ENCODE assay signal across 1 cellular context in the genomic region with DNA sequence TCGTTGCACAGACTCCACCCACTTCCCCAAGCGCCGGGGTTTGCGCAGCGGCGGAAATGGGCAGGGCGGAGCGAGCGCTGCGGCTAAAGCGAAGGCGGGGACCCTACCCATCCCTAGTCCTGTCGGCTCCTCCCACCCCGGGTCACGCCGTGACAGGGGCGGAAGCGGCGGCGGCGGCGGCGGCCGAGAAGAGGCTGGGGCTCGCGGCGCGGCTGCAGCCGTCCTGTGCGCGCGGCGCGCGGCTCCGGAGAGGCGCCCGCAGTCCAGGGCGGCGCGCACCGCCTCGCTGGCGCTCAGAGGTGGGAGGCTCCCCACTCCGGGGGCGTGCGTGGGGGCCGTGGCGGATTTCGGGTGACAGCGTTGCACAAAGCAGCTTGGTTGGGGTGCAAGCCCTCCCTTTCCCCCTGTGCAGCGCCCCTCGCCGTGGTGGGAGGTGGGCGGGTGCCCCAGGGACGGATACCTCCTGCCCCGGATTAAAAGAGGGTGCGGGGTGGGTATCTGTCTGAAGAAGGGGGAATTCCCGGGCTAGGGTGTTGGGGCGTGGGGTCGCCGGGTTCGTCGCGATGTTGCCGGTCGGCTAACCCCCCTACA.
TF ChIP-seq lines count a peak whose summit lies in the region.

A gene with protein sequence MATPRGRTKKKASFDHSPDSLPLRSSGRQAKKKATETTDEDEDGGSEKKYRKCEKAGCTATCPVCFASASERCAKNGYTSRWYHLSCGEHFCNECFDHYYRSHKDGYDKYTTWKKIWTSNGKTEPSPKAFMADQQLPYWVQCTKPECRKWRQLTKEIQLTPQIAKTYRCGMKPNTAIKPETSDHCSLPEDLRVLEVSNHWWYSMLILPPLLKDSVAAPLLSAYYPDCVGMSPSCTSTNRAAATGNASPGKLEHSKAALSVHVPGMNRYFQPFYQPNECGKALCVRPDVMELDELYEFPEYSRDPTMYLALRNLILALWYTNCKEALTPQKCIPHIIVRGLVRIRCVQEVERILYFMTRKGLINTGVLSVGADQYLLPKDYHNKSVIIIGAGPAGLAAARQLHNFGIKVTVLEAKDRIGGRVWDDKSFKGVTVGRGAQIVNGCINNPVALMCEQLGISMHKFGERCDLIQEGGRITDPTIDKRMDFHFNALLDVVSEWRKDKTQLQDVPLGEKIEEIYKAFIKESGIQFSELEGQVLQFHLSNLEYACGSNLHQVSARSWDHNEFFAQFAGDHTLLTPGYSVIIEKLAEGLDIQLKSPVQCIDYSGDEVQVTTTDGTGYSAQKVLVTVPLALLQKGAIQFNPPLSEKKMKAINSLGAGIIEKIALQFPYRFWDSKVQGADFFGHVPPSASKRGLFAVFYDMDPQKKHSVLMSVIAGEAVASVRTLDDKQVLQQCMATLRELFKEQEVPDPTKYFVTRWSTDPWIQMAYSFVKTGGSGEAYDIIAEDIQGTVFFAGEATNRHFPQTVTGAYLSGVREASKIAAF (plus strand): TSS at position 150 of the 591 bp plus-strand sequence. CDS start 4,474 bp downstream, outside the sequence.

TF ChIP-seq in K562, 482 proteins besides CTCF, POLR2A, EP300 and RAD21 (continued from another document and continues in another):
- TF ChIP-seq, protein P1, sequence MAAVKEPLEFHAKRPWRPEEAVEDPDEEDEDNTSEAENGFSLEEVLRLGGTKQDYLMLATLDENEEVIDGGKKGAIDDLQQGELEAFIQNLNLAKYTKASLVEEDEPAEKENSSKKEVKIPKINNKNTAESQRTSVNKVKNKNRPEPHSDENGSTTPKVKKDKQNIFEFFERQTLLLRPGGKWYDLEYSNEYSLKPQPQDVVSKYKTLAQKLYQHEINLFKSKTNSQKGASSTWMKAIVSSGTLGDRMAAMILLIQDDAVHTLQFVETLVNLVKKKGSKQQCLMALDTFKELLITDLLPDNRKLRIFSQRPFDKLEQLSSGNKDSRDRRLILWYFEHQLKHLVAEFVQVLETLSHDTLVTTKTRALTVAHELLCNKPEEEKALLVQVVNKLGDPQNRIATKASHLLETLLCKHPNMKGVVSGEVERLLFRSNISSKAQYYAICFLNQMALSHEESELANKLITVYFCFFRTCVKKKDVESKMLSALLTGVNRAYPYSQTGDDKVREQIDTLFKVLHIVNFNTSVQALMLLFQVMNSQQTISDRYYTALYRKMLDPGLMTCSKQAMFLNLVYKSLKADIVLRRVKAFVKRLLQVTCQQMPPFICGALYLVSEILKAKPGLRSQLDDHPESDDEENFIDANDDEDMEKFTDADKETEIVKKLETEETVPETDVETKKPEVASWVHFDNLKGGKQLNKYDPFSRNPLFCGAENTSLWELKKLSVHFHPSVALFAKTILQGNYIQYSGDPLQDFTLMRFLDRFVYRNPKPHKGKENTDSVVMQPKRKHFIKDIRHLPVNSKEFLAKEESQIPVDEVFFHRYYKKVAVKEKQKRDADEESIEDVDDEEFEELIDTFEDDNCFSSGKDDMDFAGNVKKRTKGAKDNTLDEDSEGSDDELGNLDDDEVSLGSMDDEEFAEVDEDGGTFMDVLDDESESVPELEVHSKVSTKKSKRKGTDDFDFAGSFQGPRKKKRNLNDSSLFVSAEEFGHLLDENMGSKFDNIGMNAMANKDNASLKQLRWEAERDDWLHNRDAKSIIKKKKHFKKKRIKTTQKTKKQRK (IDR thresholded peaks at IDR 0.05; ENCODE audit: borderline replicate concordance, low read depth, low read length) = no peak
- TF ChIP-seq, protein P2, sequence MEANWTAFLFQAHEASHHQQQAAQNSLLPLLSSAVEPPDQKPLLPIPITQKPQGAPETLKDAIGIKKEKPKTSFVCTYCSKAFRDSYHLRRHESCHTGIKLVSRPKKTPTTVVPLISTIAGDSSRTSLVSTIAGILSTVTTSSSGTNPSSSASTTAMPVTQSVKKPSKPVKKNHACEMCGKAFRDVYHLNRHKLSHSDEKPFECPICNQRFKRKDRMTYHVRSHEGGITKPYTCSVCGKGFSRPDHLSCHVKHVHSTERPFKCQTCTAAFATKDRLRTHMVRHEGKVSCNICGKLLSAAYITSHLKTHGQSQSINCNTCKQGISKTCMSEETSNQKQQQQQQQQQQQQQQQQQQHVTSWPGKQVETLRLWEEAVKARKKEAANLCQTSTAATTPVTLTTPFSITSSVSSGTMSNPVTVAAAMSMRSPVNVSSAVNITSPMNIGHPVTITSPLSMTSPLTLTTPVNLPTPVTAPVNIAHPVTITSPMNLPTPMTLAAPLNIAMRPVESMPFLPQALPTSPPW (CRISPR knock-in tag; IDR thresholded peaks at IDR 0.05) = peak; percentile 68
- TF ChIP-seq EZH2 (IDR thresholded peaks at IDR 0.05; ENCODE audit: borderline replicate concordance, low read depth, low read length) (no peak), ZNF175 (CRISPR knock-in tag; IDR thresholded peaks at IDR 0.05; ENCODE audit: low read depth) (peak; percentile 50; the same call in 1 of the 2 replicates), THRAP3 (IDR thresholded peaks at IDR 0.05; ENCODE audit: borderline replicate concordance) (no peak), ZNF589 (CRISPR knock-in tag; IDR thresholded peaks at IDR 0.05; ENCODE audit: low read depth) (no peak), KAT8 (IDR thresholded peaks at IDR 0.05; ENCODE audit: low read depth) (no peak), SNIP1 (IDR thresholded peaks at IDR 0.05; ENCODE audit: low read depth) (no peak), RCOR1 (IDR thresholded peaks at IDR 0.05; ENCODE audit: borderline replicate concordance in 1 of 2, low read depth in 2 of 2, low read length in 2 of 2) (peak in 1 of 2 experiments; percentile 69; a peak in 2 of 4 replicates), ZNF274 (IDR thresholded peaks at IDR 0.05; ENCODE audit: borderline replicate concordance, low read depth, low read length) (no peak), FOXA1 (IDR thresholded peaks at IDR 0.05; ENCODE audit: borderline replicate concordance) (no peak), ZBTB8A (IDR thresholded peaks at IDR 0.05; ENCODE audit: partially characterized antibody) (no peak), CBFB (CRISPR knock-in tag; IDR thresholded peaks at IDR 0.05) (no peak), SRF (CRISPR knock-in tag; IDR thresholded peaks at IDR 0.05) (peak in 1 of 2 experiments; percentile 88; a peak in 2 of 4 replicates), SRSF3 (IDR thresholded peaks at IDR 0.05; ENCODE audit: insufficient read depth, low read length) (no peak), ZNF766 (CRISPR knock-in tag; conservative IDR thresholded peaks at IDR 0.05) (0 out of 2 replicates have a peak, but pooled peaks have one; percentile 34), NFIX (CRISPR knock-in tag; IDR thresholded peaks at IDR 0.05; ENCODE audit: low read depth) (no peak), PURB (CRISPR knock-in tag; IDR thresholded peaks at IDR 0.05; ENCODE audit: low read depth) (no peak), MAFG (tag; conservative IDR thresholded peaks at IDR 0.05) (no peak), ETV1 (tag; conservative IDR thresholded peaks at IDR 0.05; ENCODE audit: low read depth) (peak; percentile 17; the same call in 1 of the 2 replicates), PHTF2 (CRISPR knock-in tag; IDR thresholded peaks at IDR 0.05) (no peak), POLR3A (IDR thresholded peaks at IDR 0.05; ENCODE audit: borderline replicate concordance, extremely low read depth, insufficient read depth, insufficient read length) (no peak), ZNF140 (CRISPR knock-in tag; IDR thresholded peaks at IDR 0.05) (no peak), SOX6 (IDR thresholded peaks at IDR 0.05) (no peak)
- TF ChIP-seq, protein P3, sequence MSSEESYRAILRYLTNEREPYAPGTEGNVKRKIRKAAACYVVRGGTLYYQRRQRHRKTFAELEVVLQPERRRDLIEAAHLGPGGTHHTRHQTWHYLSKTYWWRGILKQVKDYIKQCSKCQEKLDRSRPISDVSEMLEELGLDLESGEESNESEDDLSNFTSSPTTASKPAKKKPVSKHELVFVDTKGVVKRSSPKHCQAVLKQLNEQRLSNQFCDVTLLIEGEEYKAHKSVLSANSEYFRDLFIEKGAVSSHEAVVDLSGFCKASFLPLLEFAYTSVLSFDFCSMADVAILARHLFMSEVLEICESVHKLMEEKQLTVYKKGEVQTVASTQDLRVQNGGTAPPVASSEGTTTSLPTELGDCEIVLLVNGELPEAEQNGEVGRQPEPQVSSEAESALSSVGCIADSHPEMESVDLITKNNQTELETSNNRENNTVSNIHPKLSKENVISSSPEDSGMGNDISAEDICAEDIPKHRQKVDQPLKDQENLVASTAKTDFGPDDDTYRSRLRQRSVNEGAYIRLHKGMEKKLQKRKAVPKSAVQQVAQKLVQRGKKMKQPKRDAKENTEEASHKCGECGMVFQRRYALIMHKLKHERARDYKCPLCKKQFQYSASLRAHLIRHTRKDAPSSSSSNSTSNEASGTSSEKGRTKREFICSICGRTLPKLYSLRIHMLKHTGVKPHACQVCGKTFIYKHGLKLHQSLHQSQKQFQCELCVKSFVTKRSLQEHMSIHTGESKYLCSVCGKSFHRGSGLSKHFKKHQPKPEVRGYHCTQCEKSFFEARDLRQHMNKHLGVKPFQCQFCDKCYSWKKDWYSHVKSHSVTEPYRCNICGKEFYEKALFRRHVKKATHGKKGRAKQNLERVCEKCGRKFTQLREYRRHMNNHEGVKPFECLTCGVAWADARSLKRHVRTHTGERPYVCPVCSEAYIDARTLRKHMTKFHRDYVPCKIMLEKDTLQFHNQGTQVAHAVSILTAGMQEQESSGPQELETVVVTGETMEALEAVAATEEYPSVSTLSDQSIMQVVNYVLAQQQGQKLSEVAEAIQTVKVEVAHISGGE (CRISPR knock-in tag; IDR thresholded peaks at IDR 0.05) = 0 out of 6 replicates have a peak, but pooled peaks of 1 of the 3 experiments have one; percentile 42
- TF ChIP-seq, protein P4, sequence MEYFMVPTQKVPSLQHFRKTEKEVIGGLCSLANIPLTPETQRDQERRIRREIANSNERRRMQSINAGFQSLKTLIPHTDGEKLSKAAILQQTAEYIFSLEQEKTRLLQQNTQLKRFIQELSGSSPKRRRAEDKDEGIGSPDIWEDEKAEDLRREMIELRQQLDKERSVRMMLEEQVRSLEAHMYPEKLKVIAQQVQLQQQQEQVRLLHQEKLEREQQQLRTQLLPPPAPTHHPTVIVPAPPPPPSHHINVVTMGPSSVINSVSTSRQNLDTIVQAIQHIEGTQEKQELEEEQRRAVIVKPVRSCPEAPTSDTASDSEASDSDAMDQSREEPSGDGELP (CRISPR knock-in tag; IDR thresholded peaks at IDR 0.05; ENCODE audit: borderline replicate concordance) = no peak
- TF ChIP-seq, protein P5, sequence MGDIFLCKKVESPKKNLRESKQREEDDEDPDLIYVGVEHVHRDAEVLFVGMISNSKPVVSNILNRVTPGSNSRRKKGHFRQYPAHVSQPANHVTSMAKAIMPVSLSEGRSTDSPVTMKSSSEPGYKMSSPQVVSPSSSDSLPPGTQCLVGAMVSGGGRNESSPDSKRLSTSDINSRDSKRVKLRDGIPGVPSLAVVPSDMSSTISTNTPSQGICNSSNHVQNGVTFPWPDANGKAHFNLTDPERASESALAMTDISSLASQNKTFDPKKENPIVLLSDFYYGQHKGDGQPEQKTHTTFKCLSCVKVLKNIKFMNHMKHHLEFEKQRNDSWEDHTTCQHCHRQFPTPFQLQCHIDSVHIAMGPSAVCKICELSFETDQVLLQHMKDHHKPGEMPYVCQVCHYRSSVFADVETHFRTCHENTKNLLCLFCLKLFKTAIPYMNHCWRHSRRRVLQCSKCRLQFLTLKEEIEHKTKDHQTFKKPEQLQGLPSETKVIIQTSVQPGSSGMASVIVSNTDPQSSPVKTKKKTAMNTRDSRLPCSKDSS (IDR thresholded peaks at IDR 0.05; ENCODE audit: low read depth, partially characterized antibody) = no peak
- TF ChIP-seq, protein P6, sequence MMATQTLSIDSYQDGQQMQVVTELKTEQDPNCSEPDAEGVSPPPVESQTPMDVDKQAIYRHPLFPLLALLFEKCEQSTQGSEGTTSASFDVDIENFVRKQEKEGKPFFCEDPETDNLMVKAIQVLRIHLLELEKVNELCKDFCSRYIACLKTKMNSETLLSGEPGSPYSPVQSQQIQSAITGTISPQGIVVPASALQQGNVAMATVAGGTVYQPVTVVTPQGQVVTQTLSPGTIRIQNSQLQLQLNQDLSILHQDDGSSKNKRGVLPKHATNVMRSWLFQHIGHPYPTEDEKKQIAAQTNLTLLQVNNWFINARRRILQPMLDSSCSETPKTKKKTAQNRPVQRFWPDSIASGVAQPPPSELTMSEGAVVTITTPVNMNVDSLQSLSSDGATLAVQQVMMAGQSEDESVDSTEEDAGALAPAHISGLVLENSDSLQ (IDR thresholded peaks at IDR 0.05) = peak; percentile 48
- TF ChIP-seq, protein P7, sequence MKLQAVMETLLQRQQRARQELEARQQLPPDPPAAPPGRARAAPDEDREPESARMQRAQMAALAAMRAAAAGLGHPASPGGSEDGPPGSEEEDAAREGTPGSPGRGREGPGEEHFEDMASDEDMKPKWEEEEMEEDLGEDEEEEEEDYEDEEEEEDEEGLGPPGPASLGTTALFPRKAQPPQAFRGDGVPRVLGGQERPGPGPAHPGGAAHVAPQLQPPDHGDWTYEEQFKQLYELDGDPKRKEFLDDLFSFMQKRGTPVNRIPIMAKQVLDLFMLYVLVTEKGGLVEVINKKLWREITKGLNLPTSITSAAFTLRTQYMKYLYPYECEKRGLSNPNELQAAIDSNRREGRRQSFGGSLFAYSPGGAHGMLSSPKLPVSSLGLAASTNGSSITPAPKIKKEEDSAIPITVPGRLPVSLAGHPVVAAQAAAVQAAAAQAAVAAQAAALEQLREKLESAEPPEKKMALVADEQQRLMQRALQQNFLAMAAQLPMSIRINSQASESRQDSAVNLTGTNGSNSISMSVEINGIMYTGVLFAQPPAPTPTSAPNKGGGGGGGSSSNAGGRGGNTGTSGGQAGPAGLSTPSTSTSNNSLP (IDR thresholded peaks at IDR 0.05; ENCODE audit: borderline replicate concordance, low read depth, low read length) = no peak
- TF ChIP-seq, protein P8, sequence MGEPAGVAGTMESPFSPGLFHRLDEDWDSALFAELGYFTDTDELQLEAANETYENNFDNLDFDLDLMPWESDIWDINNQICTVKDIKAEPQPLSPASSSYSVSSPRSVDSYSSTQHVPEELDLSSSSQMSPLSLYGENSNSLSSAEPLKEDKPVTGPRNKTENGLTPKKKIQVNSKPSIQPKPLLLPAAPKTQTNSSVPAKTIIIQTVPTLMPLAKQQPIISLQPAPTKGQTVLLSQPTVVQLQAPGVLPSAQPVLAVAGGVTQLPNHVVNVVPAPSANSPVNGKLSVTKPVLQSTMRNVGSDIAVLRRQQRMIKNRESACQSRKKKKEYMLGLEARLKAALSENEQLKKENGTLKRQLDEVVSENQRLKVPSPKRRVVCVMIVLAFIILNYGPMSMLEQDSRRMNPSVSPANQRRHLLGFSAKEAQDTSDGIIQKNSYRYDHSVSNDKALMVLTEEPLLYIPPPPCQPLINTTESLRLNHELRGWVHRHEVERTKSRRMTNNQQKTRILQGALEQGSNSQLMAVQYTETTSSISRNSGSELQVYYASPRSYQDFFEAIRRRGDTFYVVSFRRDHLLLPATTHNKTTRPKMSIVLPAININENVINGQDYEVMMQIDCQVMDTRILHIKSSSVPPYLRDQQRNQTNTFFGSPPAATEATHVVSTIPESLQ (CRISPR knock-in tag; IDR thresholded peaks at IDR 0.05) = 0 out of 2 replicates have a peak, but pooled peaks have one; percentile 39
- TF ChIP-seq, protein P9, sequence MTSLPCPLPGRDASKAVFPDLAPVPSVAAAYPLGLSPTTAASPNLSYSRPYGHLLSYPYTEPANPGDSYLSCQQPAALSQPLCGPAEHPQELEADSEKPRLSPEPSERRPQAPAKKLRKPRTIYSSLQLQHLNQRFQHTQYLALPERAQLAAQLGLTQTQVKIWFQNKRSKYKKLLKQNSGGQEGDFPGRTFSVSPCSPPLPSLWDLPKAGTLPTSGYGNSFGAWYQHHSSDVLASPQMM (CRISPR knock-in tag; IDR thresholded peaks at IDR 0.05) = no peak
- TF ChIP-seq, protein P10, sequence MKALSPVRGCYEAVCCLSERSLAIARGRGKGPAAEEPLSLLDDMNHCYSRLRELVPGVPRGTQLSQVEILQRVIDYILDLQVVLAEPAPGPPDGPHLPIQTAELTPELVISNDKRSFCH (CRISPR knock-in tag; IDR thresholded peaks at IDR 0.05) = no peak
- TF ChIP-seq, protein P10 (tag; IDR thresholded peaks at IDR 0.05) = peak; percentile 38; the same call in 1 of the 2 replicates
